ENCODE assay signal across 8 cellular contexts in genomic region chr9:31119882-31120481, GRCh38.
DNase-seq lines count a peak whose midpoint lies in the region; ATAC-seq, FAIRE-seq and TF ChIP-seq lines count a peak whose summit lies in the region.

No MANE protein-coding gene starts in this region.

- ATAC-seq in GM21447 (IDR thresholded peaks at IDR 0.05; ENCODE audit: unreplicated experiment): peak; percentile 75
- peak; percentile 68 for ATAC-seq in T-helper 17 cell
- ATAC-seq in pancreas: peak; percentile 50 to 78 (median 72)

- H3K9me3 ChIP-seq in T-helper 17 cell (ENCODE audit: control insufficient read depth, low read length, poor library complexity, severe bottlenecking) (no peaks in the 10 kb centered on the region), pancreas (no peaks in the 10 kb centered on the region)

- H3K4me1 ChIP-seq in pancreas: no peaks in the 10 kb centered on the region

- H3K27ac ChIP-seq in pancreas: no peak overlapping the region

- no peaks in the 10 kb centered on the region for H3K36me3 ChIP-seq in pancreas

- FAIRE-seq in pancreas (lab: Jason Lieb, UNC): no peak

- no peak overlapping the region for H3K27ac Mint-ChIP-seq in T-helper 17 cell

- H3K4me3 ChIP-seq in Jurkat, Clone E6-1 (ENCODE audit: low read length): no peak overlapping the region
- no peak overlapping the region for H3K4me3 ChIP-seq in pancreas

- H3K4me1 Mint-ChIP-seq in T-helper 17 cell: peaks cover 4% of the 10 kb centered on the region

- WGBS in pancreas, 2 donors: 29 to 33% methylated on average over 6 of the region's 6 CpGs

- H3K4me3 Mint-ChIP-seq in T-helper 17 cell: no peak overlapping the region

- H3K27me3 ChIP-seq in pancreas: no peaks in the 10 kb centered on the region

- H3K27me3 Mint-ChIP-seq in T-helper 17 cell: peaks cover under 1% of the 10 kb centered on the region

- peak in 2 of 4 donors; percentile 9 to 38 for TF ChIP-seq CTCF in pancreas (IDR thresholded peaks at IDR 0.05)

- intact Hi-C loops in pancreas (cut with DNase I): no loop called here

- peaks cover 7% of the 10 kb centered on the region for H3K36me3 Mint-ChIP-seq in T-helper 17 cell (ENCODE audit: low read depth)

- DNase-seq in ELF-1 (ENCODE audit: low read depth, low spot score): peak; percentile 24
- DNase-seq in Jurkat, Clone E6-1 (ENCODE audit: low read depth, low spot score): peak; percentile 33
- DNase-seq in T-helper 17 cell: peak in 1 of 3 donors; percentile 23
- peak; percentile 30 for DNase-seq in epidermal melanocyte (ENCODE audit: insufficient read length, low spot score)
- peak in 1 of 6 donors; percentile 19 for DNase-seq in pancreas
- DNase-seq in C1 segment of cervical spinal cord (lab: John Stamatoyannopoulos, UW): no peak
- DNase-seq in NCI-H128 (lab: John Stamatoyannopoulos, UW; ENCODE audit: unreplicated experiment): no peak

Comparison
In these comparisons a context has a peak if more than half of its experiments do, and no peak if none do; other contexts are left out.
1. DNase-seq: peak in ELF-1 (single experiment), Jurkat, Clone E6-1 (single experiment) and epidermal melanocyte (single experiment); none in C1 segment of cervical spinal cord (0 of 14) and NCI-H128 (single experiment).
2. Peak in every context shown above with its lines, with median percentiles within 50 percentile points of each other: ATAC-seq.